In genomic region chr21:41369915-41370839, GRCh38 we compare ENCODE assay signal across 8 cellular contexts. TPM values are rescaled to one million over a fixed set of nuclear protein-coding genes. Genes with fewer than 3 reads are reported as not detected.
A peak's percentile ranks its signal among the peaks of the same experiment; 100 is the strongest.
DNase-seq lines count a peak whose midpoint lies in the region; ATAC-seq and TF ChIP-seq lines count a peak whose summit lies in the region.

No MANE protein-coding gene starts in this region.

- H3K27me3 Mint-ChIP-seq in T-helper 1 cell treated with Interleukin-12 subunit alpha and Interleukin-12 subunit beta and Interleukin-4 antibody, amounts not matched to agents 30 μg/mL and 1 μg/mL, for 36 hours (ENCODE audit: low read depth) = no peaks in the 10 kb centered on the region

- POLR2A ChIA-PET in SK-N-SH (lab: Yijun Ruan, JAX) = no interaction called here
- POLR2A ChIA-PET in A673 (lab: Charles Lee; ENCODE audit: low non-redundant PET) = no interaction called here

- DNase-seq in GM19240 (ENCODE audit: insufficient read length, low spot score) = peak; percentile 16
- no peak for DNase-seq in cardiac muscle cell (ENCODE audit: low read depth in 1 of 2, low spot score in 1 of 2)
- DNase-seq in stimulated activated CD8-positive, alpha-beta memory T cell treated with anti-CD3 and anti-CD28 coated beads, Interleukin-7, amount 100 ng/mL, for 24 hours (ENCODE audit: low read depth) = peak; percentile 19
- DNase-seq in NCI-H1694 treated with DMSO at 0.1 percent for 48 hours (lab: John Stamatoyannopoulos, UW) = no peak
- DNase-seq in SK-N-SH = no peak
- no peak for DNase-seq in A673 (ENCODE audit: low spot score)

- 82% methylated on average over 24 of the region's 30 CpGs for WGBS in SK-N-SH (ENCODE audit: low lambda C conversion rate)

- no peaks in the 10 kb centered on the region for H3K9me3 Mint-ChIP-seq in T-helper 1 cell treated with Interleukin-12 subunit alpha and Interleukin-12 subunit beta and Interleukin-4 antibody, amounts not matched to agents 30 μg/mL and 1 μg/mL, for 36 hours

- H3K9ac ChIP-seq in SK-N-SH = no peak overlapping the region

- no peak for ATAC-seq in GM21515 (IDR thresholded peaks at IDR 0.05; ENCODE audit: unreplicated experiment)

- peak overlapping the region; percentile 58 for H3K4me3 Mint-ChIP-seq in T-helper 1 cell treated with Interleukin-12 subunit alpha and Interleukin-12 subunit beta and Interleukin-4 antibody, amounts not matched to agents 30 μg/mL and 1 μg/mL, for 36 hours

- no peak for TF ChIP-seq EP300 in SK-N-SH (IDR thresholded peaks at IDR 0.05; ENCODE audit: borderline replicate concordance in 1 of 2, low read depth in 1 of 2, low read length in 1 of 2)

- peaks cover 65% of the 10 kb centered on the region for H3K4me1 Mint-ChIP-seq in T-helper 1 cell treated with Interleukin-12 subunit alpha and Interleukin-12 subunit beta and Interleukin-4 antibody, amounts not matched to agents 30 μg/mL and 1 μg/mL, for 36 hours (ENCODE audit: low read depth)

- H3K79me2 ChIP-seq in SK-N-SH (ENCODE audit: insufficient read depth) = no peaks in the 10 kb centered on the region

- H3F3A ChIP-seq in SK-N-SH (replicated peaks; ENCODE audit: insufficient read depth) = no peaks in the 10 kb centered on the region

- BruUV-seq in A673 (replicated peaks; lab: Mats Ljungman, UMichigan) = no TSS peak

- H3K27me3 ChIP-seq in cardiac muscle cell (peaks cover 14% of the 10 kb centered on the region), SK-N-SH (ENCODE audit: insufficient read depth) (0 out of 2 replicates have a peak, but pooled peaks cover 6% of the 10 kb centered on the region), A673 (replicated peaks; ENCODE audit: insufficient read depth, low read depth, low read length, poor library complexity) (no peaks in the 10 kb centered on the region)

- H3K36me3 ChIP-seq in cardiac muscle cell = no peaks in the 10 kb centered on the region
- H3K36me3 ChIP-seq in SK-N-SH (replicated peaks in 1 of 2; ENCODE audit: control insufficient read depth in 1 of 2, insufficient read depth in 2 of 2, low read length in 1 of 2) = no peaks in the 10 kb centered on the region
- no peaks in the 10 kb centered on the region for H3K36me3 ChIP-seq in A673 (ENCODE audit: insufficient read depth, low read length, poor library complexity, severe bottlenecking)

- H2AFZ ChIP-seq in SK-N-SH (ENCODE audit: low read depth) = no peak overlapping the region

- intact Hi-C loops in A673 (cut with micrococcal nuclease; ENCODE audit: unreplicated experiment) = no loop called here

- H3K4me1 ChIP-seq in cardiac muscle cell (ENCODE audit: low read depth) (no peaks in the 10 kb centered on the region), SK-N-SH (ENCODE audit: control insufficient read depth in 1 of 2, insufficient read depth in 2 of 2, low read depth in 1 of 2, low read length in 1 of 2) (no peaks in the 10 kb centered on the region), A673 (ENCODE audit: insufficient read depth, low read length, poor library complexity, severe bottlenecking) (no peaks in the 10 kb centered on the region)

- no peaks in the 10 kb centered on the region for H4K20me1 ChIP-seq in SK-N-SH (ENCODE audit: insufficient read depth)

- no peaks in the 10 kb centered on the region for H3K9me2 ChIP-seq in SK-N-SH

- peaks cover 34% of the 10 kb centered on the region for H3K36me3 Mint-ChIP-seq in T-helper 1 cell treated with Interleukin-12 subunit alpha and Interleukin-12 subunit beta and Interleukin-4 antibody, amounts not matched to agents 30 μg/mL and 1 μg/mL, for 36 hours (ENCODE audit: low read depth)

- CTCF ChIA-PET in SK-N-SH (lab: Yijun Ruan, JAX) (no interaction called here), A673 (lab: Charles Lee) (no interaction called here)

- H3K4me3 ChIP-seq in cardiac muscle cell (peak overlapping the region; percentile 8), SK-N-SH (ENCODE audit: low read depth in 2 of 2, low read length in 1 of 2) (no peak overlapping the region), A673 (ENCODE audit: low read depth, low read length, poor library complexity, severe bottlenecking) (no peak overlapping the region)

- H3K27ac Mint-ChIP-seq in T-helper 1 cell treated with Interleukin-12 subunit alpha and Interleukin-12 subunit beta and Interleukin-4 antibody, amounts not matched to agents 30 μg/mL and 1 μg/mL, for 36 hours = peak overlapping the region; percentile 83

- TF ChIP-seq RAD21 in SK-N-SH (IDR thresholded peaks at IDR 0.05; ENCODE audit: low read length) = no peak

- H3K9me3 ChIP-seq in cardiac muscle cell (ENCODE audit: low read depth) = no peaks in the 10 kb centered on the region
- H3K9me3 ChIP-seq in SK-N-SH = no peaks in the 10 kb centered on the region
- H3K9me3 ChIP-seq in A673 (ENCODE audit: low read depth, low read length, poor library complexity, severe bottlenecking) = no peaks in the 10 kb centered on the region

- no peak overlapping the region for H3K27ac ChIP-seq in cardiac muscle cell
- no peak overlapping the region for H3K27ac ChIP-seq in SK-N-SH (ENCODE audit: low read depth in 2 of 2, low read length in 1 of 2)
- H3K27ac ChIP-seq in A673 (ENCODE audit: low read depth, low read length, poor library complexity, severe bottlenecking) = no peak overlapping the region

- TF ChIP-seq CTCF in cardiac muscle cell (IDR thresholded peaks at IDR 0.05; ENCODE audit: low read depth, low read length) (no peak), SK-N-SH (IDR thresholded peaks at IDR 0.05) (no peak), A673 (conservative IDR thresholded peaks at IDR 0.05; ENCODE audit: low read depth, low read length) (no peak)

- H3K4me2 ChIP-seq in SK-N-SH = no peak overlapping the region

TF ChIP-seq in SK-N-SH, 30 proteins besides CTCF, POLR2A, EP300 and RAD21 (continues in another document):
- TF ChIP-seq YY1 (IDR thresholded peaks at IDR 0.05; ENCODE audit: low read depth) (no peak), ZBTB33 (IDR thresholded peaks at IDR 0.05; ENCODE audit: borderline replicate concordance, low read depth) (no peak), RFX5 (IDR thresholded peaks at IDR 0.05; ENCODE audit: low read length) (no peak), JUND (IDR thresholded peaks at IDR 0.05) (no peak), RCOR1 (IDR thresholded peaks at IDR 0.05; ENCODE audit: low read length) (no peak), NRF1 (IDR thresholded peaks at IDR 0.05; ENCODE audit: low read depth, low read length) (no peak), REST (IDR thresholded peaks at IDR 0.05; ENCODE audit: low read depth, low read length) (no peak), SMC3 (IDR thresholded peaks at IDR 0.05; ENCODE audit: low read depth, low read length) (no peak), ELF1 (IDR thresholded peaks at IDR 0.05) (no peak)

RNA-seq across cellular contexts. Expression of gene MX2, which starts 8.3 kb away (rescaled TPM):
- total RNA-seq in cardiac muscle cell = 2.3 TPM in 1 of 2 replicates, not detected in the other
- 0.28 and 0.46 TPM in 2 replicates for polyA plus RNA-seq in cardiac muscle cell
- 0.06 and 0.08 TPM in 2 replicates for polyA plus RNA-seq in SK-N-SH (2012; rRNA removed)
- polyA plus RNA-seq in SK-N-SH (2012; cell fraction: cytosol; rRNA removed) = 0.05 TPM in 2 replicates
- polyA plus RNA-seq in SK-N-SH (2012; cell fraction: nucleus; rRNA removed) = 0.15 and 0.25 TPM in 2 replicates
- not detected in 2 replicates for total RNA-seq in A673 (2021)

RNA-seq across cellular contexts. Expression of gene FAM3B, which starts 53.6 kb away (rescaled TPM):
- total RNA-seq in cardiac muscle cell (not detected in 2 replicates), A673 (2021) (not detected in 2 replicates)
- polyA plus RNA-seq in cardiac muscle cell (not detected in 2 replicates), SK-N-SH (2012; rRNA removed) (not detected in 2 replicates)
- 0.04 TPM in 1 of 2 replicates, not detected in the other for polyA plus RNA-seq in SK-N-SH (2012; cell fraction: cytosol; rRNA removed)
- not detected in 2 replicates for polyA plus RNA-seq in SK-N-SH (2012; cell fraction: nucleus; rRNA removed)

RNA-seq across cellular contexts. Expression of gene MX1, which starts 55.9 kb away (rescaled TPM):
- total RNA-seq in cardiac muscle cell (0.14 TPM in 1 of 2 replicates, not detected in the other), A673 (2021) (1.2 and 1.7 TPM in 2 replicates)
- polyA plus RNA-seq in cardiac muscle cell (0.54 TPM in 1 of 2 replicates, not detected in the other), SK-N-SH (2012; rRNA removed) (1.6 and 1.9 TPM in 2 replicates)
- 1.1 TPM in 2 replicates for polyA plus RNA-seq in SK-N-SH (2012; cell fraction: cytosol; rRNA removed)
- 6.9 and 7.6 TPM in 2 replicates for polyA plus RNA-seq in SK-N-SH (2012; cell fraction: nucleus; rRNA removed)

Comparison
In these comparisons a context has a peak if more than half of its experiments do, and no peak if none do; other contexts are left out.
1. DNase-seq: peak in GM19240 (single experiment) and stimulated activated CD8-positive, alpha-beta memory T cell treated with anti-CD3 and anti-CD28 coated beads, Interleukin-7, amount 100 ng/mL, for 24 hours (single experiment); none in cardiac muscle cell (0 of 2), NCI-H1694 treated with DMSO at 0.1 percent for 48 hours (single experiment), SK-N-SH (single experiment) and A673 (single experiment).